28 cellular contexts compared by ENCODE assay signal in genomic region chr1:65277605-65278343, GRCh38. TPM values are rescaled to one million over a fixed set of nuclear protein-coding genes. Genes with fewer than 3 reads are reported as not detected.
DNase-seq lines count a peak whose midpoint lies in the region; ATAC-seq and TF ChIP-seq lines count a peak whose summit lies in the region.
"Had no signal": no experiment of that assay in that cellular context is flagged by ENCODE, and none has a peak within 500 bp of the region (broad histone marks: within the 10 kb centered on the region; RNA-seq: fewer than 3 reads in every experiment).

No MANE protein-coding gene starts in this region.

- H3K9ac ChIP-seq in iPS-18a (ENCODE audit: low read length) (no peak overlapping the region), smooth muscle cell (ENCODE audit: low read depth) (no peak overlapping the region)
- H3K9ac ChIP-seq: BLaER1, GM23248 had no signal

- no peaks in the 10 kb centered on the region for H4K20me1 ChIP-seq in smooth muscle cell (ENCODE audit: low read depth)
- H4K20me1 ChIP-seq: BLaER1 had no signal

- H3K4me1 ChIP-seq in heart right ventricle (peaks cover 0 to 28% (median 18%) of the 10 kb centered on the region in 9 donors), iPS-18a (ENCODE audit: control insufficient read depth, low read depth, low read length) (peaks cover 48% of the 10 kb centered on the region), smooth muscle cell (ENCODE audit: low read depth) (peaks cover 42% of the 10 kb centered on the region)
- H3K4me1 ChIP-seq: prostate gland, testis, vagina had no signal

- DNase-seq in heart right ventricle (no peak), cardiac septum (ENCODE audit: low spot score) (no peak), amniotic epithelial cell (ENCODE audit: low read depth) (peak; percentile 37), smooth muscle cell (lab: John Stamatoyannopoulos, UW; ENCODE audit: unreplicated experiment) (no peak), medulla oblongata (ENCODE audit: extremely low spot score) (no peak), NCI-H345 (lab: John Stamatoyannopoulos, UW) (no peak)
- DNase-seq: ACHN; activated CD4-positive, alpha-beta T cell treated with anti-CD3 and anti-CD28 coated beads for 48 hours; activated CD8-positive, alpha-beta memory T cell treated with anti-CD3 and anti-CD28 coated beads, Interleukin-2, amount 10 ng/mL, durations not matched to agents 7 days and 5 days; activated naive CD8-positive, alpha-beta T cell treated with anti-CD3 and anti-CD28 coated beads for 36 hours; effector memory CD4-positive, alpha-beta T cell; esophagus squamous epithelium; gastrocnemius medialis; GM23248; KBM-7; midbrain; PC-3; SIG-M5; stimulated activated CD4-positive, alpha-beta T cell treated with anti-CD3 and anti-CD28 coated beads, Interleukin-2, amount 100 ng/mL, for 48 hours; stimulated activated naive B cell treated with anti-CD40 and anti-IgM and Interleukin-4, amounts not matched to agents 10 μg/mL and 1 μg/mL and 100 μg/mL, for 72 hours; T-helper 1 cell; testis had no signal

- peak overlapping the region; percentile 77 for H3K4me2 ChIP-seq in smooth muscle cell
- H3K4me2 ChIP-seq: BLaER1 had no signal

- H3K27ac ChIP-seq in heart right ventricle (peak overlapping the region in 8 of 10 donors; percentile 7 to 81 (median 64)), iPS-18a (ENCODE audit: low read length) (no peak overlapping the region), smooth muscle cell (ENCODE audit: low read depth) (peak overlapping the region; percentile 32)
- H3K27ac ChIP-seq: BLaER1, esophagus squamous epithelium, gastrocnemius medialis, GM23248, prostate gland, skin epidermis, testis, vagina had no signal

- TF ChIP-seq CTCF in heart right ventricle (IDR thresholded peaks at IDR 0.05) (no peak), smooth muscle cell (IDR thresholded peaks at IDR 0.05; ENCODE audit: borderline replicate concordance, insufficient read depth, poor library complexity, severe bottlenecking) (no peak)

- peak overlapping the region in 4 of 10 donors; percentile 9 to 16 (median 10) for H3K4me3 ChIP-seq in heart right ventricle
- peak overlapping the region; percentile 46 for H3K4me3 ChIP-seq in iPS-18a (ENCODE audit: low read length)
- H3K4me3 ChIP-seq in smooth muscle cell = no peak overlapping the region
- H3K4me3 ChIP-seq: BLaER1, esophagus squamous epithelium, gastrocnemius medialis, GM23248, prostate gland, skin epidermis, testis, vagina had no signal

- H3K36me3 ChIP-seq in heart right ventricle = no peaks in the 10 kb centered on the region
- no peaks in the 10 kb centered on the region for H3K36me3 ChIP-seq in iPS-18a (ENCODE audit: control insufficient read depth, low read depth, low read length)
- H3K36me3 ChIP-seq in smooth muscle cell (ENCODE audit: low read depth) = no peaks in the 10 kb centered on the region
- H3K36me3 ChIP-seq: BLaER1, esophagus squamous epithelium, gastrocnemius medialis, prostate gland, vagina had no signal

- H2AFZ ChIP-seq in smooth muscle cell (ENCODE audit: low read depth) = no peak overlapping the region
- H2AFZ ChIP-seq: GM23248 had no signal

- 37 to 55% methylated on average over 10 of the region's 10 CpGs for WGBS in heart right ventricle, 2 donors
- 22% methylated on average over 10 of the region's 10 CpGs for WGBS in smooth muscle cell (ENCODE audit: low lambda C conversion rate)

- ATAC-seq in heart right ventricle (peak in 2 of 8 donors; percentile 44 to 48), HG03520 (IDR thresholded peaks at IDR 0.05; ENCODE audit: unreplicated experiment) (no peak)
- ATAC-seq: activated CD8-positive, alpha-beta memory T cell treated with anti-CD3 and anti-CD28 coated beads, Interleukin-2, amount 10 ng/mL, durations not matched to agents 7 days and 5 days; gastrocnemius medialis; PC-3; stimulated activated naive B cell treated with anti-CD40 and anti-IgM and Interleukin-4, amounts not matched to agents 10 μg/mL and 1 μg/mL and 100 μg/mL, for 72 hours had no signal

- intact Hi-C loops in heart right ventricle (cut with DNase I) (no loop called here), cardiac septum (cut with DNase I) (no loop called here)

- H3K9me3 ChIP-seq in heart right ventricle (no peaks in the 10 kb centered on the region), iPS-18a (ENCODE audit: control insufficient read depth, low read depth, low read length) (no peaks in the 10 kb centered on the region), smooth muscle cell (replicated peaks; ENCODE audit: low read depth) (no peaks in the 10 kb centered on the region)
- H3K9me3 ChIP-seq: BLaER1, esophagus squamous epithelium, gastrocnemius medialis, prostate gland, testis, vagina had no signal

- H3K27me3 ChIP-seq in heart right ventricle (no peaks in the 10 kb centered on the region), iPS-18a (ENCODE audit: control insufficient read depth, insufficient read depth, low read length) (peaks cover 9% of the 10 kb centered on the region), smooth muscle cell (ENCODE audit: low read depth) (no peaks in the 10 kb centered on the region)
- H3K27me3 ChIP-seq: BLaER1, esophagus squamous epithelium, gastrocnemius medialis, testis, vagina had no signal

- H3K79me2 ChIP-seq in smooth muscle cell (ENCODE audit: low read depth) = peaks cover 9% of the 10 kb centered on the region

- H3F3A ChIP-seq in smooth muscle cell (ENCODE audit: low read depth) = peaks cover 5% of the 10 kb centered on the region

RNA-seq across cellular contexts. Expression of gene DNAJC6, which starts 31.6 kb away (rescaled TPM):
- 10 to 100 TPM in 1 of 10 donors, 1 to 10 TPM in 9; 3.0 to 10.5 (median 6.2) TPM for total RNA-seq in heart right ventricle
- polyA plus RNA-seq in heart right ventricle = 1 to 10 TPM in 1 of 2 donors, under 1 TPM in 1; 0.88 to 1.7 TPM
- 6.5 TPM for total RNA-seq in cardiac septum
- 3.2 and 7.8 TPM in 2 replicates for total RNA-seq in smooth muscle cell
- 0.70 and 2.7 TPM in 2 replicates for polyA plus RNA-seq in smooth muscle cell
